9 cellular contexts compared by ENCODE assay signal in the genomic region with DNA sequence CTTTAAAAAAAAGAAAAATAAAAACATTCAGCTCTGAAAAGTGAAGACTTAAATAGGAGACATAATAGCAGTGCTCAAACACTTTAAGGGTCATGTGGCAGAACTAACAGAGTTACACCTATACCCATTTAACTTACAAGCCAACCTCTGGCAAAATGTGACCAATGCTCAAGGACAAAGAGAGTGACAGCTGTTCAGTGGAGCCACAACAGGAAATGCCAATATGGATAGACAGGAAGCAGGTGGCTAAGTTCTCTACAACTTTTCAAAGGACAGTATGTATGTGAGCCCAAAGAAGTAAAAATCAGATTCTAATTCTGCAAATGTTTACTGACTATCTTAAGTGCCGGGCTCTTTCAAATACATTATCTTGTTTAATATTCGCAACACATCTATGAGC. TPM values are rescaled to one million over a fixed set of nuclear protein-coding genes. Genes with fewer than 3 reads are reported as not detected.
A peak's percentile ranks its signal among the peaks of the same experiment; 100 is the strongest.
DNase-seq lines count a peak whose midpoint lies in the region; ATAC-seq lines count a peak whose summit lies in the region.
"Had no signal": no experiment of that assay in that cellular context is flagged by ENCODE, and none has a peak within 500 bp of the region (broad histone marks: within the 10 kb centered on the region; RNA-seq: fewer than 3 reads in every experiment).

No MANE protein-coding gene starts in this region.

- DNase-seq in COLO668 (lab: John Stamatoyannopoulos, UW; ENCODE audit: unreplicated experiment) = peak; percentile 11
- DNase-seq in SJCRH30 = peak; percentile 78 to 92
- peak; percentile 88 for DNase-seq in myocyte (ENCODE audit: low read depth)
- no peak for DNase-seq in activated CD4-positive, CD25-positive, alpha-beta regulatory T cell treated with anti-CD3 and anti-CD28 coated beads, Interleukin-2, amount 50 U/mL, for 72 hours
- no peak for DNase-seq in activated T-cell treated with anti-CD3 and anti-CD28 coated beads, Interleukin-2, amount 50 U/mL, for 4 hours
- DNase-seq in glomerular visceral epithelial cell (ENCODE audit: extremely low spot score) = no peak
- DNase-seq: left ventricle myocardium superior had no signal

- ATAC-seq in GM21786 (IDR thresholded peaks at IDR 0.05; ENCODE audit: unreplicated experiment) = peak; percentile 38
- ATAC-seq in GM21723 (IDR thresholded peaks at IDR 0.05; ENCODE audit: unreplicated experiment) = no peak
- ATAC-seq in activated T-cell treated with anti-CD3 and anti-CD28 coated beads, Interleukin-2, amount 50 U/mL, for 4 hours = no peak
- ATAC-seq: left ventricle myocardium superior had no signal

- peaks cover 3% of the 10 kb centered on the region; the same call in 1 of the 2 replicates for H3K36me3 ChIP-seq in SJCRH30

- no peaks in the 10 kb centered on the region for H3K9me3 Mint-ChIP-seq in activated T-cell treated with anti-CD3 and anti-CD28 coated beads, Interleukin-2, amount 50 U/mL, for 4 hours

- no peak overlapping the region for H3K4me3 Mint-ChIP-seq in activated T-cell treated with anti-CD3 and anti-CD28 coated beads, Interleukin-2, amount 50 U/mL, for 4 hours

- H3K27me3 Mint-ChIP-seq in activated T-cell treated with anti-CD3 and anti-CD28 coated beads, Interleukin-2, amount 50 U/mL, for 4 hours (ENCODE audit: low read depth) = peaks cover 2% of the 10 kb centered on the region

- H3K9me3 ChIP-seq in SJCRH30 (replicated peaks) = no peaks in the 10 kb centered on the region

- H3K4me3 ChIP-seq in SJCRH30 = 0 out of 2 replicates have a peak overlapping the region, but pooled peaks have one; percentile 0

- peaks cover 40% of the 10 kb centered on the region for H3K4me1 ChIP-seq in SJCRH30

- no peaks in the 10 kb centered on the region for H3K27me3 ChIP-seq in SJCRH30

- peaks cover 49% of the 10 kb centered on the region for H3K4me1 Mint-ChIP-seq in activated T-cell treated with anti-CD3 and anti-CD28 coated beads, Interleukin-2, amount 50 U/mL, for 4 hours (ENCODE audit: low read depth)

- peak overlapping the region; percentile 85 for H3K27ac ChIP-seq in SJCRH30

- peaks cover 2% of the 10 kb centered on the region for H3K36me3 Mint-ChIP-seq in activated T-cell treated with anti-CD3 and anti-CD28 coated beads, Interleukin-2, amount 50 U/mL, for 4 hours (ENCODE audit: insufficient read depth)

RNA-seq across cellular contexts. Expression of a gene that starts 3.4 kb away (rescaled TPM):
- total RNA-seq in SJCRH30 (2014; rRNA removed; shearing (Covaris generic)) = 22.1 and 22.3 TPM in 2 replicates
- total RNA-seq in myocyte = 20.8 and 23.2 TPM in 2 replicates
- polyA plus RNA-seq in myocyte (2012) = 17.9 TPM
- 10 to 100 TPM; 12.7 to 14.2 (median 14.1) TPM for total RNA-seq in activated T-cell treated with anti-CD3 and anti-CD28 coated beads, Interleukin-2, amount 50 U/mL, for 4 hours

Comparison
In these comparisons a context has a peak if more than half of its experiments do, and no peak if none do; other contexts are left out.
1. DNase-seq: peak in COLO668 (single experiment), SJCRH30 (2 of 2) and myocyte (single experiment); none in activated CD4-positive, CD25-positive, alpha-beta regulatory T cell treated with anti-CD3 and anti-CD28 coated beads, Interleukin-2, amount 50 U/mL, for 72 hours (single experiment), activated T-cell treated with anti-CD3 and anti-CD28 coated beads, Interleukin-2, amount 50 U/mL, for 4 hours (single experiment) and glomerular visceral epithelial cell (single experiment).